ENCODE assay signal across 8 cellular contexts in the genomic region with DNA sequence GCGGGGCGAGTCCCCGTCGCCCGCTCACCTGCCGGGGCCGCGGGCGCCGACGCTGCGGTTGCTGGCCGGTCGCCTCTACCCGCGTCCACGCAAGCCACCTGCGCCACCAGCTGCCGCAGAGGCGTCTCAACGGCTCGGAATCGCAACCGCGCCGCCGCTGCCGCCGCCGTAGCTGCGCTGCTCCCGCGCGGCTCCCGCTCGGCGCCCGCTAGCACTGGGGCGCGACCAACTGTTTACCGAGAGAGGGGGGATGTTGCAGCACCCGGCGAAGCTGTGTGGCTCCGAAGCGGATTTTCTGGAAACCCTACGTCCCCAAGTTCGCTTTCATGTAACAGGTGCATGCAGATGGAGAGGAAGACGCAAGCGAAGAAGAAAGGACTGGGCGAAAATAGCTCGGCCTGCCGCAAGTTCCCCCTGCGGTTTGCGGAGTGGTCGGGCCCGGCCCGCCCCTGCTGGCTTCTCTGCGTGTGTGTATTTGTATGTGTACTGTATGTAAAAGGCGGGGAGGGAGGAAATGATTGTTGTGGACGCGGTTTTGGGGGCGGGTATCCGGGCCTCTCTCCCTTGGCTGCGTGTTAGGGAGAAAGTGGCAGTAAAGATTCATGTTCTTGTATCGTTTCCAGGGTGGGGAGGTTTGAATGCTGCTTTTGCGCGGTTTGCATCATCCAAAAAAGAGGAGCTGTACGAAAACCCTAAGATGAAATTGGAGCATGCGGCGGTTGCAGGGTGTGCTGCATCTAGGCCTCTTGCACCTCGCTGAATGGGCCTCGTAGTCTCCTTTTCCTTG. TPM values are rescaled to one million over a fixed set of nuclear protein-coding genes. Genes with fewer than 3 reads are reported as not detected.
DNase-seq lines count a peak whose midpoint lies in the region; ATAC-seq and TF ChIP-seq lines count a peak whose summit lies in the region.

Gene PSIP1, minus strand, starts transcription at position 182 of the 787 bp plus-strand sequence. CDS start 782 bp downstream, outside the sequence.

- DNase-seq in DMS 273 treated with DMSO at 0.1 percent for 48 hours (lab: John Stamatoyannopoulos, UW) (peak; percentile 72), HuH-7.5 (ENCODE audit: low spot score) (peak; percentile 49), activated T-cell treated with anti-CD3 and anti-CD28 coated beads for 24 hours (ENCODE audit: low read depth) (peak; percentile 79), epithelial cell of prostate (ENCODE audit: low read depth, low spot score) (no peak), mucosa of gallbladder (ENCODE audit: low spot score) (peak; percentile 77)
- DNase-seq in stimulated activated CD8-positive, alpha-beta memory T cell treated with anti-CD3 and anti-CD28 coated beads, Interleukin-4, amount 100 ng/mL, for 24 hours (ENCODE audit: low read depth): peak; percentile 72

- peaks cover 30% of the 10 kb centered on the region for H3K36me3 ChIP-seq in OCI-LY3 (replicated peaks; ENCODE audit: low read depth, low read length)

- H3K27ac ChIP-seq in OCI-LY3 (ENCODE audit: low read length) (peak within 1 kb of the TSS; percentile 78), epithelial cell of prostate (peak within 1 kb of the TSS; percentile 58)

- ATAC-seq in GM21528 (IDR thresholded peaks at IDR 0.05; ENCODE audit: low FRiP score, unreplicated experiment): peak; percentile 86

- peaks cover 32% of the 10 kb centered on the region for H4K20me1 ChIP-seq in OCI-LY3 (ENCODE audit: insufficient read depth, low read length)

- H3K9me3 ChIP-seq in OCI-LY3 (ENCODE audit: insufficient read depth, low read length): no peaks in the 10 kb centered on the region

- H3K27me3 ChIP-seq in OCI-LY3 (ENCODE audit: low read depth, low read length): no peaks in the 10 kb centered on the region

- peak within 1 kb of the TSS; percentile 99 for H3K4me3 ChIP-seq in OCI-LY3 (ENCODE audit: low read length)

- peaks cover 33% of the 10 kb centered on the region for H3K79me2 ChIP-seq in OCI-LY3 (ENCODE audit: low read length)

- H3K4me1 ChIP-seq in OCI-LY3 (ENCODE audit: low read length): peaks cover 21% of the 10 kb centered on the region

- TF ChIP-seq CTCF in OCI-LY3 (IDR thresholded peaks at IDR 0.05; ENCODE audit: low read depth, low read length): no peak

- H2AFZ ChIP-seq in OCI-LY3 (ENCODE audit: low read depth, low read length): peak within 1 kb of the TSS; percentile 97

- peak within 1 kb of the TSS; percentile 97 for H3K9ac ChIP-seq in OCI-LY3 (ENCODE audit: low read length)

- H3K4me2 ChIP-seq in OCI-LY3 (ENCODE audit: low read length): peak within 1 kb of the TSS; percentile 85

RNA-seq across cellular contexts. Expression of gene PSIP1, which starts in this region (rescaled TPM):
- 45.1 TPM for total RNA-seq in mucosa of gallbladder
